Comparison of ENCODE assay signal across 27 cellular contexts in the genomic region with DNA sequence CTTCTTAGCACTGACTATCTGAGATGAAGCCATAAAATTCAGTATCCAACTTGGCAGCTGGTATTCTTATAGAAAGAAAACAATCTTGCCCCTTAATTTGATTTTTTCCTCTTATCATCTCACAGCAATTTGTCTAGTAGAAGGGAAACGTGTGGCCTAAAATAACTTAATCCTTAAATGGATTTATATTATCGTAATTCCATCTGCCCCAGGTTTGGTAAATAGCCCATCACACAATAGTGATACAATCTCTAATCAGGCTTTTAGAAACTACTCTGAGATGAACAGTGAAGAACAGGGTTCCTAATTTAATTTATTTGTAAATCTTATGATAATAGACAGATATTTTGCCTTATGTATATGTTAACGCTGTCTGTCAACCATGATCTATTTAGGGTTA.
"Had no signal": no experiment of that assay in that cellular context is flagged by ENCODE, and none has a peak within 500 bp of the region (broad histone marks: within the 10 kb centered on the region; RNA-seq: fewer than 3 reads in every experiment).

No MANE protein-coding gene starts in this region.

- H3K4me3 ChIP-seq: ascending aorta, cardiac muscle cell, colonic mucosa, esophagus squamous epithelium, heart right ventricle, lower lobe of right lung, mucosa of descending colon, spleen, thoracic aorta, uterus had no signal

- H3K4me1 ChIP-seq: ascending aorta, colonic mucosa, esophagus squamous epithelium, heart right ventricle, lower lobe of right lung, spleen, uterus had no signal

- H3K27me3 ChIP-seq: ascending aorta, cardiac muscle cell, colonic mucosa, esophagus squamous epithelium, heart right ventricle, spleen, uterus had no signal

- H3K27ac ChIP-seq: ascending aorta, cardiac muscle cell, colonic mucosa, epithelial cell of prostate, esophagus squamous epithelium, heart right ventricle, lower lobe of right lung, spleen, thoracic aorta, uterus had no signal

- H3K9me3 ChIP-seq: colonic mucosa, uterus had no signal

- ATAC-seq: heart right ventricle; left lobe of liver; lower lobe of right lung; mucosa of descending colon; natural killer cell treated with Interleukin-12 subunit alpha and Interleukin-12 subunit beta and Interleukin-15 and Interleukin-18, amount 100 ng/mL, for 72 hours; right cardiac atrium had no signal

- DNase-seq: activated B cell treated with CpG ODN at 0.5 μM for 24 hours; activated CD4-positive, alpha-beta T cell treated with anti-CD3 and anti-CD28 coated beads, Interleukin-2, amount 50 U/mL, for 1 hour; activated gamma-delta T cell; activated naive CD4-positive, alpha-beta T cell treated with anti-CD3 and anti-CD28 coated beads, Interleukin-2, amount 10 ng/mL, durations not matched to agents 7 days and 5 days; activated naive CD8-positive, alpha-beta T cell treated with anti-CD3 and anti-CD28 coated beads, Interleukin-2, amount 10 ng/mL, durations not matched to agents 7 days and 5 days; activated T-cell treated with anti-CD3 and anti-CD28 coated beads, Interleukin-2, amount 50 U/mL, for 1 hour; cerebellar nuclear complex; colonic mucosa; effector CD8-positive, alpha-beta T cell; esophagus squamous epithelium; foreskin melanocyte; heart right ventricle; kidney glomerular epithelial cell; lower lobe of right lung; mesendoderm; mucosa of descending colon; posterior cingulate gyrus; right cardiac atrium; spleen; stimulated activated naive CD4-positive, alpha-beta T cell; uterus had no signal

- H3K36me3 ChIP-seq: ascending aorta, cardiac muscle cell, colonic mucosa, esophagus squamous epithelium, heart right ventricle, lower lobe of right lung, spleen, thoracic aorta, uterus had no signal
